ENCODE assay signal across 1 cellular context in the genomic region with DNA sequence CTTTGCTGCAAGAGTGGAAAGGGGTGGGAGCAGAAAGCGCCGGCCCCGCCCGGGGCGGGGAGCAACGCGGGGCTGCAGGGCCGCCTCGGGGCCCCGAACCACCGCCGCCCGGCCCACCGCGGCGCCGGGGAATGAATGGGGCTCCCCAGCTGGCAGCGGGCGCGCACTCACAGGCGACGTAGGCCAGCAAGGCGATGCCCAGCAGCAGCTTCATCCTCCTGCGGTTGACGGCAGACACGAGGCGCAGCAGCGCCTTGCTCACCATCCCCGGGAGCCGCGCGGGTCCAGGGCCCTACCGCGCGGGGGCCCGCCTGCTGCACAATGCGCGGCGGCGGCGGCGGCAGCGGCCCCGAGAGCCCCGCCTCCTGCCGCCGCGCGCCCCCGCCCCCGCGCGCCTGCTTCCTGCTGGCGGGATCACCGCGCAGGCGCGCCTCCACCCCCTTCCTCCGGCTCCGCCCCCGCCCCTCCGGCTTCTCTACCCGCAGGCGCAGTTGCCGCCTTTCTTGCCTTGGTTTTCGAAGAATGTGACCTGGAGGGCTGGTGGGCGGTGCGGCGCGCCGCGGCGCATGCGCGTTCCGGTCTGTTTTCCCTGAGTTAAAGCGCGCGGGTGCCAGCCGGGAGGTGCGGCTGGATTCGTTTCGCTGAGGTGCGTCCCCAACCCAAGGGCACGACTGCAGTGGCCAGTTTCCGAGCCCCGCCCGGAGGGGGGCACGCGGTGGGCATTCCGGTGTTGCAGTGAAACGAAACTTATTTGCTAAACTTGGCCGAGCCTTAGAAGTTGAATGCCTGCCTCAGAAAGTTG.
A peak's percentile ranks its signal among the peaks of the same experiment; 100 is the strongest.
TF ChIP-seq lines count a peak whose summit lies in the region.

A gene (minus strand): TSS at position 325 of the 802 bp plus-strand sequence. CDS start 60 bp downstream, at position 265.

TF ChIP-seq in K562, 482 proteins besides CTCF, POLR2A, EP300 and RAD21 (continued from another document and continues in another):
- TF ChIP-seq, protein P1, sequence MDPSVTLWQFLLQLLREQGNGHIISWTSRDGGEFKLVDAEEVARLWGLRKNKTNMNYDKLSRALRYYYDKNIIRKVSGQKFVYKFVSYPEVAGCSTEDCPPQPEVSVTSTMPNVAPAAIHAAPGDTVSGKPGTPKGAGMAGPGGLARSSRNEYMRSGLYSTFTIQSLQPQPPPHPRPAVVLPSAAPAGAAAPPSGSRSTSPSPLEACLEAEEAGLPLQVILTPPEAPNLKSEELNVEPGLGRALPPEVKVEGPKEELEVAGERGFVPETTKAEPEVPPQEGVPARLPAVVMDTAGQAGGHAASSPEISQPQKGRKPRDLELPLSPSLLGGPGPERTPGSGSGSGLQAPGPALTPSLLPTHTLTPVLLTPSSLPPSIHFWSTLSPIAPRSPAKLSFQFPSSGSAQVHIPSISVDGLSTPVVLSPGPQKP (CRISPR knock-in tag; IDR thresholded peaks at IDR 0.05): no peak
- TF ChIP-seq, protein P2, sequence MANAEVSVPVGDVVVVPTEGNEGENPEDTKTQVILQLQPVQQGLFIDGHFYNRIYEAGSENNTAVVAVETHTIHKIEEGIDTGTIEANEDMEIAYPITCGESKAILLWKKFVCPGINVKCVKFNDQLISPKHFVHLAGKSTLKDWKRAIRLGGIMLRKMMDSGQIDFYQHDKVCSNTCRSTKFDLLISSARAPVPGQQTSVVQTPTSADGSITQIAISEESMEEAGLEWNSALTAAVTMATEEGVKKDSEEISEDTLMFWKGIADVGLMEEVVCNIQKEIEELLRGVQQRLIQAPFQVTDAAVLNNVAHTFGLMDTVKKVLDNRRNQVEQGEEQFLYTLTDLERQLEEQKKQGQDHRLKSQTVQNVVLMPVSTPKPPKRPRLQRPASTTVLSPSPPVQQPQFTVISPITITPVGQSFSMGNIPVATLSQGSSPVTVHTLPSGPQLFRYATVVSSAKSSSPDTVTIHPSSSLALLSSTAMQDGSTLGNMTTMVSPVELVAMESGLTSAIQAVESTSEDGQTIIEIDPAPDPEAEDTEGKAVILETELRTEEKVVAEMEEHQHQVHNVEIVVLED (CRISPR knock-in tag; IDR thresholded peaks at IDR 0.05): peak; percentile 35; the same call in 1 of the 2 replicates
- TF ChIP-seq RFX7 (CRISPR knock-in tag; IDR thresholded peaks at IDR 0.05) (no peak), STAT5B (CRISPR knock-in tag; IDR thresholded peaks at IDR 0.05) (no peak), CEBPG (CRISPR knock-in tag; IDR thresholded peaks at IDR 0.05) (no peak), CEBPG (tag; conservative IDR thresholded peaks at IDR 0.05 in 1 of 2, IDR thresholded peaks at IDR 0.05 in 1 of 2) (no peak), POLR3G (IDR thresholded peaks at IDR 0.05; ENCODE audit: extremely low read depth, insufficient read length, insufficient replicate concordance) (no peak), ETS2 (tag; IDR thresholded peaks at IDR 0.05; ENCODE audit: borderline replicate concordance, poor library complexity, severe bottlenecking) (no peak), TCFL5 (CRISPR knock-in tag; conservative IDR thresholded peaks at IDR 0.05) (no peak), RBM22 (IDR thresholded peaks at IDR 0.05; ENCODE audit: low read depth, low read length, poor library complexity, severe bottlenecking) (no peak), KLF10 (CRISPR knock-in tag; IDR thresholded peaks at IDR 0.05) (no peak), TBL1XR1 (IDR thresholded peaks at IDR 0.05; ENCODE audit: low read length in 2 of 2) (no peak), PURB (CRISPR knock-in tag; IDR thresholded peaks at IDR 0.05; ENCODE audit: low read depth) (no peak), CBFB (CRISPR knock-in tag; IDR thresholded peaks at IDR 0.05) (no peak), CBFA2T3 (IDR thresholded peaks at IDR 0.05) (no peak), PML (IDR thresholded peaks at IDR 0.05; ENCODE audit: low read length) (peak; percentile 77; the same call in 1 of the 2 replicates), ZNF668 (CRISPR knock-in tag; IDR thresholded peaks at IDR 0.05) (no peak), ZNF445 (CRISPR knock-in tag; IDR thresholded peaks at IDR 0.05; ENCODE audit: low read depth) (no peak), FOXK2 (conservative IDR thresholded peaks at IDR 0.05 in 1 of 2, IDR thresholded peaks at IDR 0.05 in 1 of 2; ENCODE audit: low read depth in 2 of 2) (no peak), KDM2B (CRISPR knock-in tag; IDR thresholded peaks at IDR 0.05) (0 out of 2 replicates have a peak, but pooled peaks have one; percentile 45), CAMTA2 (CRISPR knock-in tag; conservative IDR thresholded peaks at IDR 0.05) (no peak), ZNF354B (CRISPR knock-in tag; IDR thresholded peaks at IDR 0.05) (no peak), MCM3 (IDR thresholded peaks at IDR 0.05) (no peak), ILF3 (IDR thresholded peaks at IDR 0.05; ENCODE audit: borderline replicate concordance) (0 out of 2 replicates have a peak, but pooled peaks have one; percentile 39), ZNF121 (CRISPR knock-in tag; conservative IDR thresholded peaks at IDR 0.05) (no peak), PRPF4 (IDR thresholded peaks at IDR 0.05; ENCODE audit: insufficient read depth, low read depth, low read length, poor library complexity, severe bottlenecking) (no peak), ZC3H4 (CRISPR knock-in tag; IDR thresholded peaks at IDR 0.05; ENCODE audit: borderline replicate concordance) (no peak), OTX1 (CRISPR knock-in tag; IDR thresholded peaks at IDR 0.05) (no peak), HDAC1 (IDR thresholded peaks at IDR 0.05) (no peak), STAT5A (IDR thresholded peaks at IDR 0.05; ENCODE audit: borderline replicate concordance, low read length) (no peak), U2AF2 (optimal IDR thresholded peaks at IDR 0.05; ENCODE audit: low read depth, low read length) (no peak), ATF7 (IDR thresholded peaks at IDR 0.05) (0 out of 2 replicates have a peak, but pooled peaks have one; percentile 15), ZNF41 (CRISPR knock-in tag; conservative IDR thresholded peaks at IDR 0.05) (0 out of 2 replicates have a peak, but pooled peaks have one; percentile 10), FOS (IDR thresholded peaks at IDR 0.05; ENCODE audit: extremely low read depth, insufficient read length) (no peak), ZSCAN29 (IDR thresholded peaks at IDR 0.05) (no peak), PYGO2 (tag; IDR thresholded peaks at IDR 0.05) (no peak), BACH1 (tag; IDR thresholded peaks at IDR 0.05) (no peak), MEIS2 (IDR thresholded peaks at IDR 0.05; ENCODE audit: partially characterized antibody) (peak; percentile 81), ZNF165 (CRISPR knock-in tag; IDR thresholded peaks at IDR 0.05; ENCODE audit: borderline replicate concordance) (no peak), C11orf30 (IDR thresholded peaks at IDR 0.05; ENCODE audit: low read depth) (no peak), NR2F6 (CRISPR knock-in tag; IDR thresholded peaks at IDR 0.05) (no peak), HSF4 (CRISPR knock-in tag; IDR thresholded peaks at IDR 0.05; ENCODE audit: borderline replicate concordance) (no peak), PCBP1 (IDR thresholded peaks at IDR 0.05; ENCODE audit: low read depth, low read length, poor library complexity, severe bottlenecking) (no peak), ERF (CRISPR knock-in tag; IDR thresholded peaks at IDR 0.05) (0 out of 2 replicates have a peak, but pooled peaks have one; percentile 37), CTBP1 (IDR thresholded peaks at IDR 0.05; ENCODE audit: borderline replicate concordance) (peak; percentile 79; the same call in 1 of the 2 replicates), FOXA3 (CRISPR knock-in tag; conservative IDR thresholded peaks at IDR 0.05 in 1 of 2, IDR thresholded peaks at IDR 0.05 in 1 of 2) (no peak), FIP1L1 (IDR thresholded peaks at IDR 0.05; ENCODE audit: low read depth, low read length, poor library complexity, severe bottlenecking) (no peak), HDGF (IDR thresholded peaks at IDR 0.05) (no peak), ZNF583 (CRISPR knock-in tag; IDR thresholded peaks at IDR 0.05) (0 out of 2 replicates have a peak, but pooled peaks have one; percentile 12), JUNB (CRISPR knock-in tag; conservative IDR thresholded peaks at IDR 0.05) (no peak)
- TF ChIP-seq, protein P3, sequence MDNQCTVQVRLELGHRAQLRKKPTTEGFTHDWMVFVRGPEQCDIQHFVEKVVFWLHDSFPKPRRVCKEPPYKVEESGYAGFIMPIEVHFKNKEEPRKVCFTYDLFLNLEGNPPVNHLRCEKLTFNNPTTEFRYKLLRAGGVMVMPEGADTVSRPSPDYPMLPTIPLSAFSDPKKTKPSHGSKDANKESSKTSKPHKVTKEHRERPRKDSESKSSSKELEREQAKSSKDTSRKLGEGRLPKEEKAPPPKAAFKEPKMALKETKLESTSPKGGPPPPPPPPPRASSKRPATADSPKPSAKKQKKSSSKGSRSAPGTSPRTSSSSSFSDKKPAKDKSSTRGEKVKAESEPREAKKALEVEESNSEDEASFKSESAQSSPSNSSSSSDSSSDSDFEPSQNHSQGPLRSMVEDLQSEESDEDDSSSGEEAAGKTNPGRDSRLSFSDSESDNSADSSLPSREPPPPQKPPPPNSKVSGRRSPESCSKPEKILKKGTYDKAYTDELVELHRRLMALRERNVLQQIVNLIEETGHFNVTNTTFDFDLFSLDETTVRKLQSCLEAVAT (IDR thresholded peaks at IDR 0.05): no peak
- TF ChIP-seq, protein P4, sequence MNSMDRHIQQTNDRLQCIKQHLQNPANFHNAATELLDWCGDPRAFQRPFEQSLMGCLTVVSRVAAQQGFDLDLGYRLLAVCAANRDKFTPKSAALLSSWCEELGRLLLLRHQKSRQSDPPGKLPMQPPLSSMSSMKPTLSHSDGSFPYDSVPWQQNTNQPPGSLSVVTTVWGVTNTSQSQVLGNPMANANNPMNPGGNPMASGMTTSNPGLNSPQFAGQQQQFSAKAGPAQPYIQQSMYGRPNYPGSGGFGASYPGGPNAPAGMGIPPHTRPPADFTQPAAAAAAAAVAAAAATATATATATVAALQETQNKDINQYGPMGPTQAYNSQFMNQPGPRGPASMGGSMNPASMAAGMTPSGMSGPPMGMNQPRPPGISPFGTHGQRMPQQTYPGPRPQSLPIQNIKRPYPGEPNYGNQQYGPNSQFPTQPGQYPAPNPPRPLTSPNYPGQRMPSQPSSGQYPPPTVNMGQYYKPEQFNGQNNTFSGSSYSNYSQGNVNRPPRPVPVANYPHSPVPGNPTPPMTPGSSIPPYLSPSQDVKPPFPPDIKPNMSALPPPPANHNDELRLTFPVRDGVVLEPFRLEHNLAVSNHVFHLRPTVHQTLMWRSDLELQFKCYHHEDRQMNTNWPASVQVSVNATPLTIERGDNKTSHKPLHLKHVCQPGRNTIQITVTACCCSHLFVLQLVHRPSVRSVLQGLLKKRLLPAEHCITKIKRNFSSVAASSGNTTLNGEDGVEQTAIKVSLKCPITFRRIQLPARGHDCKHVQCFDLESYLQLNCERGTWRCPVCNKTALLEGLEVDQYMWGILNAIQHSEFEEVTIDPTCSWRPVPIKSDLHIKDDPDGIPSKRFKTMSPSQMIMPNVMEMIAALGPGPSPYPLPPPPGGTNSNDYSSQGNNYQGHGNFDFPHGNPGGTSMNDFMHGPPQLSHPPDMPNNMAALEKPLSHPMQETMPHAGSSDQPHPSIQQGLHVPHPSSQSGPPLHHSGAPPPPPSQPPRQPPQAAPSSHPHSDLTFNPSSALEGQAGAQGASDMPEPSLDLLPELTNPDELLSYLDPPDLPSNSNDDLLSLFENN (IDR thresholded peaks at IDR 0.05; ENCODE audit: low read depth in 2 of 2, low read length in 2 of 2): no peak
- TF ChIP-seq, protein P5, sequence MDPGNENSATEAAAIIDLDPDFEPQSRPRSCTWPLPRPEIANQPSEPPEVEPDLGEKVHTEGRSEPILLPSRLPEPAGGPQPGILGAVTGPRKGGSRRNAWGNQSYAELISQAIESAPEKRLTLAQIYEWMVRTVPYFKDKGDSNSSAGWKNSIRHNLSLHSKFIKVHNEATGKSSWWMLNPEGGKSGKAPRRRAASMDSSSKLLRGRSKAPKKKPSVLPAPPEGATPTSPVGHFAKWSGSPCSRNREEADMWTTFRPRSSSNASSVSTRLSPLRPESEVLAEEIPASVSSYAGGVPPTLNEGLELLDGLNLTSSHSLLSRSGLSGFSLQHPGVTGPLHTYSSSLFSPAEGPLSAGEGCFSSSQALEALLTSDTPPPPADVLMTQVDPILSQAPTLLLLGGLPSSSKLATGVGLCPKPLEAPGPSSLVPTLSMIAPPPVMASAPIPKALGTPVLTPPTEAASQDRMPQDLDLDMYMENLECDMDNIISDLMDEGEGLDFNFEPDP (CRISPR knock-in tag; IDR thresholded peaks at IDR 0.05): no peak
- TF ChIP-seq, protein P6, sequence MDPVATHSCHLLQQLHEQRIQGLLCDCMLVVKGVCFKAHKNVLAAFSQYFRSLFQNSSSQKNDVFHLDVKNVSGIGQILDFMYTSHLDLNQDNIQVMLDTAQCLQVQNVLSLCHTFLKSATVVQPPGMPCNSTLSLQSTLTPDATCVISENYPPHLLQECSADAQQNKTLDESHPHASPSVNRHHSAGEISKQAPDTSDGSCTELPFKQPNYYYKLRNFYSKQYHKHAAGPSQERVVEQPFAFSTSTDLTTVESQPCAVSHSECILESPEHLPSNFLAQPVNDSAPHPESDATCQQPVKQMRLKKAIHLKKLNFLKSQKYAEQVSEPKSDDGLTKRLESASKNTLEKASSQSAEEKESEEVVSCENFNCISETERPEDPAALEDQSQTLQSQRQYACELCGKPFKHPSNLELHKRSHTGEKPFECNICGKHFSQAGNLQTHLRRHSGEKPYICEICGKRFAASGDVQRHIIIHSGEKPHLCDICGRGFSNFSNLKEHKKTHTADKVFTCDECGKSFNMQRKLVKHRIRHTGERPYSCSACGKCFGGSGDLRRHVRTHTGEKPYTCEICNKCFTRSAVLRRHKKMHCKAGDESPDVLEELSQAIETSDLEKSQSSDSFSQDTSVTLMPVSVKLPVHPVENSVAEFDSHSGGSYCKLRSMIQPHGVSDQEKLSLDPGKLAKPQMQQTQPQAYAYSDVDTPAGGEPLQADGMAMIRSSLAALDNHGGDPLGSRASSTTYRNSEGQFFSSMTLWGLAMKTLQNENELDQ (CRISPR knock-in tag; IDR thresholded peaks at IDR 0.05; ENCODE audit: borderline replicate concordance): no peak
- TF ChIP-seq, protein P7, sequence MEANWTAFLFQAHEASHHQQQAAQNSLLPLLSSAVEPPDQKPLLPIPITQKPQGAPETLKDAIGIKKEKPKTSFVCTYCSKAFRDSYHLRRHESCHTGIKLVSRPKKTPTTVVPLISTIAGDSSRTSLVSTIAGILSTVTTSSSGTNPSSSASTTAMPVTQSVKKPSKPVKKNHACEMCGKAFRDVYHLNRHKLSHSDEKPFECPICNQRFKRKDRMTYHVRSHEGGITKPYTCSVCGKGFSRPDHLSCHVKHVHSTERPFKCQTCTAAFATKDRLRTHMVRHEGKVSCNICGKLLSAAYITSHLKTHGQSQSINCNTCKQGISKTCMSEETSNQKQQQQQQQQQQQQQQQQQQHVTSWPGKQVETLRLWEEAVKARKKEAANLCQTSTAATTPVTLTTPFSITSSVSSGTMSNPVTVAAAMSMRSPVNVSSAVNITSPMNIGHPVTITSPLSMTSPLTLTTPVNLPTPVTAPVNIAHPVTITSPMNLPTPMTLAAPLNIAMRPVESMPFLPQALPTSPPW (CRISPR knock-in tag; IDR thresholded peaks at IDR 0.05): peak; percentile 93
